In genomic region chr11:76256448-76256847, GRCh38 we compare ENCODE assay signal across 18 cellular contexts. TPM values are rescaled to one million over a fixed set of nuclear protein-coding genes. Genes with fewer than 3 reads are reported as not detected.
DNase-seq lines count a peak whose midpoint lies in the region; ATAC-seq, FAIRE-seq and TF ChIP-seq lines count a peak whose summit lies in the region.
"Had no signal": no experiment of that assay in that cellular context is flagged by ENCODE, and none has a peak within 500 bp of the region (broad histone marks: within the 10 kb centered on the region; RNA-seq: fewer than 3 reads in every experiment).

No MANE protein-coding gene starts in this region.

- peaks cover 0 to 34% (median 21%) of the 10 kb centered on the region in 10 experiments; a peak in 16 of 20 replicates for H3K4me1 ChIP-seq in BLaER1 treated with 17β-estradiol and CSF1 and Interleukin-3, amounts not matched to agents 10 nM and 100 nM
- H3K4me1 ChIP-seq in H9 (ENCODE audit: insufficient read depth, low read length) = no peaks in the 10 kb centered on the region
- peaks cover 13% of the 10 kb centered on the region; the same call in 1 of the 2 replicates for H3K4me1 ChIP-seq in HepG2 (ENCODE audit: insufficient read depth, low read length)
- H3K4me1 ChIP-seq: Caco-2 had no signal

- CTCF ChIA-PET in HepG2 (lab: Yijun Ruan, JAX; ENCODE audit: low intra/inter-chr PET ratio, low total read pairs) = no interaction called here
- CTCF ChIA-PET in activated CD4-positive, alpha-beta T cell treated with anti-CD3 and anti-CD28 coated beads for 36 hours (lab: Charles Lee) = interaction anchor here (1.0 kb wide), 1 partner anchor 16 kb away, joined by 3 read pairs; no protein-coding TSS in a partner anchor

- WGBS in H9 (ENCODE audit: extremely low coverage, insufficient read length, low lambda C conversion rate) = no CpG with 5 or more reads among the region's 14 CpGs
- 41% methylated on average over 7 of the region's 14 CpGs for WGBS in HepG2 (ENCODE audit: low lambda C conversion rate)

- H3K27ac Mint-ChIP-seq in H9 = no peak overlapping the region
- H3K27ac Mint-ChIP-seq in activated CD4-positive, alpha-beta T cell treated with anti-CD3 and anti-CD28 coated beads for 36 hours = no peak overlapping the region
- H3K27ac Mint-ChIP-seq: CD4-positive, CD25-positive, alpha-beta regulatory T cell had no signal

- no peaks in the 10 kb centered on the region for H3K36me3 ChIP-seq in BLaER1 treated with 17β-estradiol and CSF1 and Interleukin-3, amounts not matched to agents 10 nM and 100 nM
- H3K36me3 ChIP-seq in HepG2 (replicated peaks in 1 of 2; ENCODE audit: control insufficient read depth in 1 of 2, insufficient read depth in 2 of 2, low read length in 2 of 2) = no peaks in the 10 kb centered on the region

- no peak for TF ChIP-seq POLR2A in HepG2 (IDR thresholded peaks at IDR 0.05; ENCODE audit: insufficient read depth in 1 of 2, low read depth in 2 of 2, low read length in 2 of 2)

- no peak overlapping the region for H3K4ac ChIP-seq in H9 (ENCODE audit: low read depth, low read length)

- no peak overlapping the region for H4K91ac ChIP-seq in H9 (ENCODE audit: insufficient read length, low read depth, low read length)

- H3K27me3 Mint-ChIP-seq in H9 (ENCODE audit: low read depth) = peaks cover 10% of the 10 kb centered on the region
- peaks cover 3% of the 10 kb centered on the region for H3K27me3 Mint-ChIP-seq in activated CD4-positive, alpha-beta T cell treated with anti-CD3 and anti-CD28 coated beads for 36 hours

- H3K27me3 ChIP-seq in BLaER1 treated with 17β-estradiol and CSF1 and Interleukin-3, amounts not matched to agents 10 nM and 100 nM = peaks cover 0 to 17% (median 0%) of the 10 kb centered on the region in 11 experiments; a peak in 6 of 22 replicates
- H3K27me3 ChIP-seq in H9 (ENCODE audit: insufficient read depth, low read length) (no peaks in the 10 kb centered on the region), HepG2 (ENCODE audit: control insufficient read depth in 1 of 2, insufficient read depth in 2 of 2, low read length in 2 of 2) (peaks cover 7 to 70% of the 10 kb centered on the region in 2 experiments)

- intact Hi-C loops in HepG2 (cut with micrococcal nuclease; ENCODE audit: unreplicated experiment) = no loop called here
- intact Hi-C loops in activated CD4-positive, alpha-beta T cell treated with anti-CD3 and anti-CD28 coated beads for 36 hours (cut with DNase I, micrococcal nuclease) = no loop called here

- H3K14ac ChIP-seq in H9 (ENCODE audit: insufficient read depth, low read length) = no peak overlapping the region; the same call in 1 of the 2 replicates

- TF ChIP-seq CTCF in H9 (conservative IDR thresholded peaks at IDR 0.05) (peak; percentile 38; the same call in 2 of the 3 replicates), HepG2 (CRISPR knock-in tag; IDR thresholded peaks at IDR 0.05) (peak; percentile 55), GM20000 (IDR thresholded peaks at IDR 0.05; ENCODE audit: extremely low read depth, missing control alignments) (no peak)

- no peaks in the 10 kb centered on the region for H3K23me2 ChIP-seq in H9 (ENCODE audit: insufficient read length, low read depth, low read length, poor library complexity, severe bottlenecking)

- no peak overlapping the region for H3K27ac ChIP-seq in BLaER1 treated with 17β-estradiol and CSF1 and Interleukin-3, amounts not matched to agents 10 nM and 100 nM
- H3K27ac ChIP-seq in H9 (ENCODE audit: insufficient read length, low read depth, low read length) (no peak overlapping the region), HepG2 (ENCODE audit: extremely low read length, insufficient read depth, low read length) (no peak overlapping the region)
- H3K27ac ChIP-seq: KMS-11 had no signal

- BruUV-seq in HepG2 (replicated peaks; lab: Mats Ljungman, UMichigan) = no TSS peak

- H3K79me2 ChIP-seq in H9 (ENCODE audit: insufficient read depth, low read length) (no peaks in the 10 kb centered on the region), HepG2 (ENCODE audit: insufficient read depth, low read length) (no peaks in the 10 kb centered on the region)

- H2BK20ac ChIP-seq in H9 (ENCODE audit: low read depth, low read length, poor library complexity, severe bottlenecking) = no peak overlapping the region

- H2BK15ac ChIP-seq in H9 (ENCODE audit: low read depth, low read length) = no peak overlapping the region

- POLR2A ChIA-PET in HepG2 (lab: Yijun Ruan, JAX) = interaction anchor here (1.7 kb wide), 1 partner anchor 22 kb away, joined by 6 read pairs; no protein-coding TSS in a partner anchor
- POLR2A ChIA-PET in activated CD4-positive, alpha-beta T cell treated with anti-CD3 and anti-CD28 coated beads for 36 hours (lab: Charles Lee) = no interaction called here

- peak overlapping the region in 10 of 11 experiments; percentile 24 to 81 (median 72); a peak in 21 of 22 replicates for H3K4me2 ChIP-seq in BLaER1 treated with 17β-estradiol and CSF1 and Interleukin-3, amounts not matched to agents 10 nM and 100 nM
- no peak overlapping the region for H3K4me2 ChIP-seq in H9 (ENCODE audit: insufficient read depth, insufficient read length, low read length)
- peak overlapping the region; percentile 34; the same call in 1 of the 2 replicates for H3K4me2 ChIP-seq in HepG2 (ENCODE audit: low read depth, low read length)
- H3K4me2 ChIP-seq: KMS-11 had no signal

- H3K4me1 Mint-ChIP-seq in H9 = peaks cover 8 to 12% of the 10 kb centered on the region in 2 experiments
- H3K4me1 Mint-ChIP-seq in activated CD4-positive, alpha-beta T cell treated with anti-CD3 and anti-CD28 coated beads for 36 hours = no peaks in the 10 kb centered on the region

- in situ Hi-C loops in HepG2 (cut with HindIII; ENCODE audit: extremely low pct_ligation_motif_present, low pct_unique_long_range_greater_than_20kb) = no loop called here

- H2AK5ac ChIP-seq in H9 (ENCODE audit: insufficient read length, low read length) = no peak overlapping the region

- DNase-seq in H9 (peak; percentile 66), ecto neural progenitor cell (ENCODE audit: low spot score) (peak; percentile 63), HepG2 (ENCODE audit: low spot score) (no peak), GM20000 (ENCODE audit: low spot score) (no peak), NCI-H510A treated with DMSO at 0.1 percent for 48 hours (lab: John Stamatoyannopoulos, UW) (no peak)
- no peak for DNase-seq in activated CD4-positive, alpha-beta T cell treated with anti-CD3 and anti-CD28 coated beads for 36 hours
- DNase-seq: AML-193; CD4-positive, CD25-positive, alpha-beta regulatory T cell; DMS53; NCI-H1048; NCI-H146; NCI-H2227 treated with DMSO at 0.1 percent for 48 hours; NCI-H524 treated with DMSO at 0.1 percent for 48 hours; SIG-M5 had no signal

- no peak overlapping the region for H4K5ac ChIP-seq in H9 (ENCODE audit: insufficient read length, low read depth, low read length)

- FAIRE-seq in HepG2 (lab: Jason Lieb, UNC) = no peak

- H3K4me3 ChIP-seq in BLaER1 treated with 17β-estradiol and CSF1 and Interleukin-3, amounts not matched to agents 10 nM and 100 nM = no peak overlapping the region
- H3K4me3 ChIP-seq in HepG2 (replicated peaks in 1 of 3; ENCODE audit: insufficient read depth in 1 of 3, low read depth in 2 of 3, low read length in 3 of 3) = peak overlapping the region in 1 of 3 experiments; percentile 7; a peak in 1 of 6 replicates

- H2BK120ac ChIP-seq in H9 (ENCODE audit: low read depth, low read length, poor library complexity, severe bottlenecking) = no peak overlapping the region

- ATAC-seq in HepG2 = peak; percentile 77
- ATAC-seq in activated CD4-positive, alpha-beta T cell treated with anti-CD3 and anti-CD28 coated beads for 36 hours = no peak

- no peak overlapping the region for H3T11ph ChIP-seq in H9 (ENCODE audit: low read length)

- H2BK5ac ChIP-seq in H9 (ENCODE audit: insufficient read length, low read length) = no peak overlapping the region

- H2BK12ac ChIP-seq in H9 (ENCODE audit: insufficient read length, low read depth, low read length) = no peak overlapping the region

- H3K56ac ChIP-seq in H9 (ENCODE audit: insufficient read length, low read depth, low read length) = no peak overlapping the region

- H3K79me1 ChIP-seq in H9 (ENCODE audit: insufficient read depth, low read depth, low read length, poor library complexity, severe bottlenecking) = no peaks in the 10 kb centered on the region

- H4K8ac ChIP-seq in H9 (replicated peaks; ENCODE audit: insufficient read length, low read depth, low read length) = no peak overlapping the region

- no peaks in the 10 kb centered on the region; a peak in 1 of 5 replicates for H3K9me3 Mint-ChIP-seq in H9
- H3K9me3 Mint-ChIP-seq in activated CD4-positive, alpha-beta T cell treated with anti-CD3 and anti-CD28 coated beads for 36 hours (ENCODE audit: low read depth) = no peaks in the 10 kb centered on the region
- H3K9me3 Mint-ChIP-seq: CD4-positive, CD25-positive, alpha-beta regulatory T cell had no signal

- H3K4me3 Mint-ChIP-seq in H9 = no peak overlapping the region
- H3K4me3 Mint-ChIP-seq in activated CD4-positive, alpha-beta T cell treated with anti-CD3 and anti-CD28 coated beads for 36 hours = no peak overlapping the region
- H3K4me3 Mint-ChIP-seq: CD4-positive, CD25-positive, alpha-beta regulatory T cell had no signal

- no peaks in the 10 kb centered on the region for H4K20me1 ChIP-seq in BLaER1 treated with 17β-estradiol and CSF1 and Interleukin-3, amounts not matched to agents 10 nM and 100 nM
- H4K20me1 ChIP-seq in H9 (ENCODE audit: control insufficient read depth, insufficient read depth, insufficient read length) (no peaks in the 10 kb centered on the region), HepG2 (ENCODE audit: insufficient read depth, low read length) (no peaks in the 10 kb centered on the region)

- H3K18ac ChIP-seq in H9 (ENCODE audit: insufficient read length, low read depth, low read length) = no peak overlapping the region

- peaks cover 6 to 15% (median 8%) of the 10 kb centered on the region in 11 experiments for H3K9me3 ChIP-seq in BLaER1 treated with 17β-estradiol and CSF1 and Interleukin-3, amounts not matched to agents 10 nM and 100 nM (replicated peaks in 1 of 11)
- H3K9me3 ChIP-seq in H9 (ENCODE audit: control insufficient read depth, low read depth, low read length) = no peaks in the 10 kb centered on the region
- no peaks in the 10 kb centered on the region for H3K9me3 ChIP-seq in HepG2 (ENCODE audit: low read length)

- H2AFZ ChIP-seq in H9 (ENCODE audit: low read length) (no peak overlapping the region), HepG2 (ENCODE audit: low read length) (no peak overlapping the region)

- no peak for TF ChIP-seq RAD21 in HepG2 (CRISPR knock-in tag; IDR thresholded peaks at IDR 0.05)

- H3K23ac ChIP-seq in H9 (ENCODE audit: insufficient read length, low read depth, low read length) = no peak overlapping the region

- no peak overlapping the region for H3K9ac ChIP-seq in BLaER1 treated with 17β-estradiol and CSF1 and Interleukin-3, amounts not matched to agents 10 nM and 100 nM
- H3K9ac ChIP-seq in H9 (ENCODE audit: extremely low read depth, insufficient read length, low read length) (no peak overlapping the region), HepG2 (ENCODE audit: insufficient read depth, low read depth, low read length) (no peak overlapping the region)
- H3K9ac ChIP-seq: KMS-11 had no signal

- TF ChIP-seq EP300 in HepG2 (IDR thresholded peaks at IDR 0.05; ENCODE audit: low read depth in 2 of 2, low read length in 2 of 2) (no peak), HepG2 (CRISPR knock-in tag; IDR thresholded peaks at IDR 0.05; ENCODE audit: borderline replicate concordance) (no peak)

- H3K36me3 Mint-ChIP-seq in H9 (ENCODE audit: insufficient read depth in 1 of 3, low read depth in 3 of 3) = no peaks in the 10 kb centered on the region
- no peaks in the 10 kb centered on the region for H3K36me3 Mint-ChIP-seq in activated CD4-positive, alpha-beta T cell treated with anti-CD3 and anti-CD28 coated beads for 36 hours (ENCODE audit: low read depth)
- H3K36me3 Mint-ChIP-seq: CD4-positive, CD25-positive, alpha-beta regulatory T cell had no signal

RNA-seq across cellular contexts. Expression of gene WNT11, which starts 50.1 kb away (rescaled TPM):
- 0.18 TPM in 1 of 2 replicates, not detected in the other for total RNA-seq in H9 (2021)
- total RNA-seq in HepG2 (2016; rRNA removed; fragmentation: Illumina TruSeq; extraction: Trizol) = 0.66 TPM in 1 of 2 replicates, not detected in the other
- 0.51 TPM in 1 of 2 replicates, not detected in the other for total RNA-seq in HepG2 (2016; cell fraction: cytosol; rRNA removed; fragmentation: Illumina TruSeq; extraction: Trizol; ENCODE audit: low read depth)
- 0.18 and 0.71 TPM in 2 replicates for total RNA-seq in HepG2 (2016; cell fraction: insoluble cytoplasmic fraction; rRNA removed; fragmentation: Illumina TruSeq; extraction: Trizol)
- total RNA-seq in HepG2 (2016; cell fraction: membrane; rRNA removed; fragmentation: Illumina TruSeq; extraction: Trizol) = 0.21 and 0.25 TPM in 2 replicates
- 0.50 and 0.69 TPM in 2 replicates for total RNA-seq in HepG2 (2016; cell fraction: nucleus; rRNA removed; fragmentation: Illumina TruSeq; extraction: Trizol)
- 0.34 and 0.42 TPM in 2 replicates for polyA plus RNA-seq in HepG2 (2011; rRNA removed)
- polyA plus RNA-seq in HepG2 (2011; cell fraction: cytosol; rRNA removed) = 0.44 and 0.47 TPM in 2 replicates
- 0.74 and 1.2 TPM in 2 replicates for polyA plus RNA-seq in HepG2 (2011; cell fraction: nucleus; rRNA removed)
- 0.16 and 0.33 TPM in 2 replicates for polyA plus RNA-seq in HepG2 (2012)
- 0.09 and 0.11 TPM in 2 replicates for polyA plus RNA-seq in HepG2 (2016; cell fraction: cytosol; fragmentation: Illumina TruSeq; extraction: Trizol; ENCODE audit: low read depth)
- 0.16 and 0.44 TPM in 2 replicates for polyA plus RNA-seq in HepG2 (2016; cell fraction: insoluble cytoplasmic fraction; fragmentation: Illumina TruSeq; extraction: Trizol; ENCODE audit: low read depth)
- not detected in 2 replicates for polyA plus RNA-seq in HepG2 (2016; cell fraction: membrane; fragmentation: Illumina TruSeq; extraction: Trizol; ENCODE audit: low read depth)
- 0.95 and 1.1 TPM in 2 replicates for polyA plus RNA-seq in HepG2 (2016; cell fraction: nucleus; fragmentation: Illumina TruSeq; extraction: Trizol; ENCODE audit: insufficient read depth, low read depth)
- polyA minus RNA-seq in HepG2 (2011; rRNA and poly(A)+ RNA removed; ENCODE audit: low replicate concordance) = 1.5 and 1.6 TPM in 2 replicates
- polyA minus RNA-seq in HepG2 (2011; cell fraction: cytosol; rRNA and poly(A)+ RNA removed) = 1.7 TPM in 1 of 2 replicates, not detected in the other
- not detected in 2 replicates for polyA minus RNA-seq in HepG2 (2011; cell fraction: nucleus; rRNA and poly(A)+ RNA removed)
- not detected for total RNA-seq in activated CD4-positive, alpha-beta T cell treated with anti-CD3 and anti-CD28 coated beads for 36 hours
- total RNA-seq: CD4-positive, CD25-positive, alpha-beta regulatory T cell; OCI-LY7 had no signal

Comparison
In these comparisons a context has a peak if more than half of its experiments do, and no peak if none do; other contexts are left out.
1. DNase-seq: peak in H9 (single experiment) and ecto neural progenitor cell (single experiment); none in HepG2 (single experiment), GM20000 (single experiment), NCI-H510A treated with DMSO at 0.1 percent for 48 hours (single experiment) and activated CD4-positive, alpha-beta T cell treated with anti-CD3 and anti-CD28 coated beads for 36 hours (single experiment).